Comparison of ENCODE assay signal across 1 cellular context in the genomic region with DNA sequence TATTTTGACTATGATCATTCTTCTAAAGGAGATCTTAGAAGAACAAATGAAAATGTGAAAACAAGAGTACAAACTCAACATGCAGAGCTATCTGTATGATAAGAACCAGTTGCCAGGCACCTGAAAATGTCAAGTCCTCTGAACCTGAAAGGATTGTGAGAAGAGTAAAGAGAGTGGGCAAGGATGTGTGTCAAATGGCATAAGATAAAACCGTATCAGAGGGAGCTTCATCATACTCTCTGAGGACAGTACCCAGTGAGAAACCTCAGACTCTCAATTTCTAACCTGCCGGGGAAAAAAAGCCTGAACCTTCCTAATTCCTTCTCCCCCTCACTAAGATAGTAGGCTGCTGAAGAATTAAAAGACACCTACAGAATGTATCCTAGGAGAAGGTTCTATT.
TF ChIP-seq lines count a peak whose summit lies in the region.

No MANE protein-coding gene starts in this region.

TF ChIP-seq in K562, 482 proteins besides CTCF, POLR2A, EP300 and RAD21:
- TF ChIP-seq NFIC (IDR thresholded peaks at IDR 0.05) (no peak), STAT5A (IDR thresholded peaks at IDR 0.05; ENCODE audit: borderline replicate concordance, low read length) (0 out of 2 replicates have a peak, but pooled peaks have one; percentile 35)
